ENCODE assay signal across 9 cellular contexts in genomic region chr12:6295187-6295811, GRCh38. TPM values are rescaled to one million over a fixed set of nuclear protein-coding genes. Genes with fewer than 3 reads are reported as not detected.
DNase-seq lines count a peak whose midpoint lies in the region; ATAC-seq and TF ChIP-seq lines count a peak whose summit lies in the region.
"Had no signal": no experiment of that assay in that cellular context is flagged by ENCODE, and none has a peak within 500 bp of the region (broad histone marks: within the 10 kb centered on the region; RNA-seq: fewer than 3 reads in every experiment).

No MANE protein-coding gene starts in this region.

- CTCF ChIA-PET in BJ (lab: Yijun Ruan, JAX) = interaction anchor here (0.9 to 1.2 kb wide), 4 partner anchors 10 to 258 kb away, joined by 3 to 7 read pairs (median 4); no protein-coding TSS in a partner anchor

- no peak overlapping the region for H2AK5ac ChIP-seq in mesenchymal stem cell (ENCODE audit: low read length, severe bottlenecking)

- no peak overlapping the region for H2BK15ac ChIP-seq in mesenchymal stem cell (ENCODE audit: low read depth, poor library complexity, severe bottlenecking)

- peak overlapping the region; percentile 82 for H3K9ac ChIP-seq in mesenchymal stem cell (ENCODE audit: low read length)

- H3K4me3 Mint-ChIP-seq in effector memory CD8-positive, alpha-beta T cell = no peak overlapping the region

- H3K18ac ChIP-seq in mesenchymal stem cell (ENCODE audit: low read depth in 1 of 2, low read length in 2 of 2) = no peak overlapping the region

- no peak overlapping the region for H2BK12ac ChIP-seq in mesenchymal stem cell (ENCODE audit: low read length in 2 of 2)

- H3K9me3 ChIP-seq in mesenchymal stem cell (ENCODE audit: control insufficient read depth, low read length) = no peaks in the 10 kb centered on the region

- no peak overlapping the region for H2BK120ac ChIP-seq in mesenchymal stem cell (ENCODE audit: low read depth, low read length)

- peaks cover 5% of the 10 kb centered on the region for H3K36me3 Mint-ChIP-seq in effector memory CD8-positive, alpha-beta T cell (ENCODE audit: insufficient read depth)

- no peaks in the 10 kb centered on the region for H3K9me3 Mint-ChIP-seq in effector memory CD8-positive, alpha-beta T cell

- no peak overlapping the region for H2AFZ ChIP-seq in mesenchymal stem cell (ENCODE audit: low read depth, low read length)

- H3K14ac ChIP-seq in mesenchymal stem cell (ENCODE audit: low read length in 2 of 2) = no peak overlapping the region

- no peaks in the 10 kb centered on the region for H3K27me3 ChIP-seq in BJ (ENCODE audit: control insufficient read depth, insufficient read depth, low read length)
- no peaks in the 10 kb centered on the region for H3K27me3 ChIP-seq in mesenchymal stem cell (ENCODE audit: control insufficient read depth in 1 of 2, insufficient read depth in 1 of 2, low read length in 2 of 2)

- POLR2A ChIA-PET in BJ (lab: Charles Lee) = no interaction called here

- H3K4ac ChIP-seq in mesenchymal stem cell (ENCODE audit: low read depth in 1 of 2, low read length in 2 of 2) = peak overlapping the region in 1 of 2 experiments; percentile 5

- peak overlapping the region in 1 of 2 donors; percentile 32 for H3K27ac ChIP-seq in coronary artery
- no peak overlapping the region for H3K27ac ChIP-seq in mesenchymal stem cell (ENCODE audit: low read length, poor library complexity, severe bottlenecking)

- H4K8ac ChIP-seq in mesenchymal stem cell (ENCODE audit: low read length) = no peak overlapping the region

- H3K27ac Mint-ChIP-seq in effector memory CD8-positive, alpha-beta T cell = no peak overlapping the region

- H3K4me1 ChIP-seq in mesenchymal stem cell (ENCODE audit: control insufficient read depth, insufficient read depth, low read depth, low read length) = peaks cover 4% of the 10 kb centered on the region

- no peak overlapping the region for H2BK5ac ChIP-seq in mesenchymal stem cell (ENCODE audit: low read depth, low read length, poor library complexity, severe bottlenecking)

- DNase-seq in BJ (ENCODE audit: low read depth) = peak; percentile 85
- peak; percentile 99 for DNase-seq in M059J (ENCODE audit: low read depth)
- peak; percentile 73 for DNase-seq in coronary artery (ENCODE audit: low spot score)
- peak; percentile 98 for DNase-seq in mesenchymal stem cell
- no peak for DNase-seq in anterior cingulate cortex (lab: John Stamatoyannopoulos, UW)
- no peak for DNase-seq in stimulated activated CD4-positive, alpha-beta T cell treated with anti-CD3 and anti-CD28 coated beads, Interleukin-1b, Interleukin-23, amount 100 ng/mL, for 48 hours
- no peak for DNase-seq in effector memory CD8-positive, alpha-beta T cell
- DNase-seq: NCI-H187 treated with DMSO at 0.1 percent for 48 hours had no signal

- H4K91ac ChIP-seq in mesenchymal stem cell (ENCODE audit: low read length) = no peak overlapping the region

- ATAC-seq in GM21367 (IDR thresholded peaks at IDR 0.05; ENCODE audit: unreplicated experiment) = no peak
- ATAC-seq in effector memory CD8-positive, alpha-beta T cell (replicated peaks) = no peak

- H3K4me1 Mint-ChIP-seq in effector memory CD8-positive, alpha-beta T cell (ENCODE audit: low read depth in 2 of 2) = no peaks in the 10 kb centered on the region

- H3K27me3 Mint-ChIP-seq in effector memory CD8-positive, alpha-beta T cell = peaks cover 25 to 46% of the 10 kb centered on the region in 2 donors

- no peak for TF ChIP-seq CTCF in BJ (IDR thresholded peaks at IDR 0.05; ENCODE audit: insufficient read depth, low read depth, low read length)
- TF ChIP-seq CTCF in coronary artery (IDR thresholded peaks at IDR 0.05) = no peak

- 83% methylated on average over 4 of the region's 5 CpGs for WGBS in mesenchymal stem cell

- H3K4me2 ChIP-seq in mesenchymal stem cell (ENCODE audit: low read length, poor library complexity, severe bottlenecking) = no peak overlapping the region

- H3K4me3 ChIP-seq in BJ (ENCODE audit: low read depth, low read length) (no peak overlapping the region), coronary artery (no peak overlapping the region), mesenchymal stem cell (ENCODE audit: insufficient read depth in 1 of 2, low read depth in 1 of 2, low read length in 2 of 2) (no peak overlapping the region)

- H3K79me1 ChIP-seq in mesenchymal stem cell (replicated peaks; ENCODE audit: low read length, poor library complexity, severe bottlenecking) = no peaks in the 10 kb centered on the region

- no peaks in the 10 kb centered on the region for H3K36me3 ChIP-seq in BJ (ENCODE audit: control insufficient read depth, insufficient read depth, low read length)
- no peaks in the 10 kb centered on the region for H3K36me3 ChIP-seq in mesenchymal stem cell (ENCODE audit: control insufficient read depth in 1 of 2, insufficient read depth in 2 of 2, low read depth in 1 of 2, low read length in 2 of 2)

- H3K23ac ChIP-seq in mesenchymal stem cell (ENCODE audit: low read length in 2 of 2) = no peak overlapping the region

RNA-seq across cellular contexts. Expression of gene PLEKHG6, which starts 15.2 kb away (rescaled TPM):
- 0.10 TPM in 1 of 2 replicates, not detected in the other for polyA plus RNA-seq in BJ (2011; rRNA removed)
- 0.43 TPM in 1 of 2 replicates, not detected in the other for polyA minus RNA-seq in BJ (2011; rRNA and poly(A)+ RNA removed)
- total RNA-seq in M059J (2014; rRNA removed; shearing (Covaris generic)) = 0.05 TPM in 1 of 2 replicates, not detected in the other
- 0.15 TPM for polyA plus RNA-seq in mesenchymal stem cell (2013, experiment 1 of 2)
- polyA plus RNA-seq in mesenchymal stem cell (2013, experiment 2 of 2) = 0.23 TPM

RNA-seq across cellular contexts. Expression of gene TNFRSF1A, which starts 46.6 kb away (rescaled TPM):
- 170 and 217 TPM in 2 replicates for polyA plus RNA-seq in BJ (2011; rRNA removed)
- 134 and 147 TPM in 2 replicates for polyA minus RNA-seq in BJ (2011; rRNA and poly(A)+ RNA removed)
- 180 and 233 TPM in 2 replicates for total RNA-seq in M059J (2014; rRNA removed; shearing (Covaris generic))
- polyA plus RNA-seq in mesenchymal stem cell (2013, experiment 1 of 2) = 307 TPM
- polyA plus RNA-seq in mesenchymal stem cell (2013, experiment 2 of 2) = 298 TPM

Comparison
In these comparisons a context has a peak if more than half of its experiments do, and no peak if none do; other contexts are left out.
1. DNase-seq: peak in BJ (single experiment), M059J (single experiment), coronary artery (single experiment) and mesenchymal stem cell (single experiment); none in anterior cingulate cortex (0 of 58), stimulated activated CD4-positive, alpha-beta T cell treated with anti-CD3 and anti-CD28 coated beads, Interleukin-1b, Interleukin-23, amount 100 ng/mL, for 48 hours (single experiment) and effector memory CD8-positive, alpha-beta T cell (0 of 3).